In genomic region chr1:25487628-25488027, GRCh38 we compare ENCODE assay signal across 8 cellular contexts. TPM values are rescaled to one million over a fixed set of nuclear protein-coding genes. Genes with fewer than 3 reads are reported as not detected.
DNase-seq lines count a peak whose midpoint lies in the region; ATAC-seq, FAIRE-seq and TF ChIP-seq lines count a peak whose summit lies in the region.

No MANE protein-coding gene starts in this region.

- H3K4me3 ChIP-seq in DOHH2 (ENCODE audit: low read length) (no peak overlapping the region), NB4 (ENCODE audit: low read depth, low read length) (no peak overlapping the region), GM12878 (no peak overlapping the region), neural progenitor cell (no peak overlapping the region)

- TF ChIP-seq RAD21 in GM12878 (IDR thresholded peaks at IDR 0.05; ENCODE audit: insufficient read depth, low read depth, low read length), result peak; percentile 31; the same call in 1 of the 2 replicates

- no peak for TF ChIP-seq EP300 in GM12878 (IDR thresholded peaks at IDR 0.05; ENCODE audit: borderline replicate concordance in 1 of 2, control insufficient read depth in 1 of 2, low read depth in 2 of 2, low read length in 2 of 2)

- peaks cover 9% of the 10 kb centered on the region for H3K36me3 Mint-ChIP-seq in neural progenitor cell

- H3F3A ChIP-seq in DOHH2 (ENCODE audit: control insufficient read depth, insufficient read depth), result peaks cover 13% of the 10 kb centered on the region
- peaks cover 4% of the 10 kb centered on the region for H3F3A ChIP-seq in neural progenitor cell (ENCODE audit: low read depth)

- H3K27me3 ChIP-seq in DOHH2 (ENCODE audit: control insufficient read depth, low read length) (no peaks in the 10 kb centered on the region), GM12878 (replicated peaks in 1 of 2; ENCODE audit: control insufficient read depth in 2 of 2, insufficient read depth in 2 of 2, low read length in 1 of 2) (no peaks in the 10 kb centered on the region), neural progenitor cell (no peaks in the 10 kb centered on the region)

- intact Hi-C loops in GM12878 (cut with micrococcal nuclease; ENCODE audit: unreplicated experiment), result loop anchor here (2.0 kb wide), 1 partner anchor 55 kb away; no protein-coding TSS in a partner anchor

- ATAC-seq in GM12878 (peak; percentile 74), HG03045 (IDR thresholded peaks at IDR 0.05; ENCODE audit: unreplicated experiment) (no peak), GM19023 (IDR thresholded peaks at IDR 0.05; ENCODE audit: unreplicated experiment) (no peak)

- H3K9me3 ChIP-seq in DOHH2 (ENCODE audit: control insufficient read depth, insufficient read depth, low read length) (no peaks in the 10 kb centered on the region), GM12878 (replicated peaks; ENCODE audit: control insufficient read depth, insufficient read depth, low read length) (no peaks in the 10 kb centered on the region), neural progenitor cell (ENCODE audit: low read depth) (no peaks in the 10 kb centered on the region)

- H2AFZ ChIP-seq in GM12878 (ENCODE audit: control insufficient read depth, low read depth, low read length) (no peak overlapping the region), neural progenitor cell (replicated peaks) (no peak overlapping the region)

- DNase-seq in NB4 (ENCODE audit: low read depth) (peak; percentile 26), GM12878 (ENCODE audit: low read depth, low spot score) (no peak), neural progenitor cell (ENCODE audit: low spot score) (peak; percentile 39), kidney glomerular epithelial cell (lab: John Stamatoyannopoulos, UW) (no peak), NCI-H2196 treated with DMSO at 0.1 percent for 48 hours (lab: John Stamatoyannopoulos, UW; ENCODE audit: unreplicated experiment) (no peak)

- TF ChIP-seq POLR2A in NB4 (IDR thresholded peaks at IDR 0.05; ENCODE audit: extremely low read depth, insufficient read length), result no peak
- TF ChIP-seq POLR2A in GM12878 (IDR thresholded peaks at IDR 0.05; ENCODE audit: low read depth, low read length), result no peak

- H3K36me3 ChIP-seq in DOHH2 (ENCODE audit: control insufficient read depth, low read length) (peaks cover 90% of the 10 kb centered on the region), GM12878 (ENCODE audit: control insufficient read depth in 2 of 2, insufficient read depth in 2 of 2, low read length in 1 of 2) (peaks cover 14 to 22% of the 10 kb centered on the region in 2 experiments), neural progenitor cell (no peaks in the 10 kb centered on the region)

- no TSS peak for BruUV-seq in GM12878 (replicated peaks; lab: Mats Ljungman, UMichigan)

- 78% methylated on average over 2 of the region's 2 CpGs for WGBS in GM12878 (ENCODE audit: insufficient coverage, insufficient replicate concordance, low lambda C conversion rate, missing lambda C conversion rate)

- H3K9ac ChIP-seq in GM12878 (ENCODE audit: control insufficient read depth, insufficient read depth, low read length) (no peak overlapping the region), neural progenitor cell (no peak overlapping the region)

- H3K9me3 Mint-ChIP-seq in neural progenitor cell, result no peaks in the 10 kb centered on the region

- H3K27me3 Mint-ChIP-seq in neural progenitor cell (ENCODE audit: insufficient read depth, low read depth), result no peaks in the 10 kb centered on the region

- POLR2A ChIA-PET in GM12878 (lab: Charles Lee), result interaction anchor here (0.5 to 2.2 kb wide), 2 partner anchors 12 to 279 kb away, joined by 3 to 6 read pairs; no protein-coding TSS in a partner anchor

- H3K4me2 ChIP-seq in DOHH2 (ENCODE audit: low read length) (no peak overlapping the region), GM12878 (ENCODE audit: control insufficient read depth, insufficient read depth) (no peak overlapping the region), neural progenitor cell (no peak overlapping the region)

- H3K4me1 ChIP-seq in DOHH2 (ENCODE audit: control insufficient read depth, low read length) (peaks cover 25% of the 10 kb centered on the region), GM12878 (ENCODE audit: control insufficient read depth, insufficient read depth, low read length) (no peaks in the 10 kb centered on the region), neural progenitor cell (no peaks in the 10 kb centered on the region)

- peak; percentile 47 for FAIRE-seq in GM12878 (lab: Jason Lieb, UNC)

- no peak overlapping the region for H3K27ac Mint-ChIP-seq in neural progenitor cell

- in situ Hi-C loops in GM12878 (cut with MboI), result no loop called here

- peaks cover under 1% of the 10 kb centered on the region for H3K79me2 ChIP-seq in DOHH2 (ENCODE audit: control insufficient read depth, low read length)
- H3K79me2 ChIP-seq in GM12878 (ENCODE audit: control insufficient read depth, insufficient read depth, low read length), result no peaks in the 10 kb centered on the region; the same call in 1 of the 2 replicates
- no peaks in the 10 kb centered on the region for H3K79me2 ChIP-seq in neural progenitor cell (ENCODE audit: low read depth)

- H3K4me3 Mint-ChIP-seq in neural progenitor cell, result no peak overlapping the region

- H3K27ac ChIP-seq in DOHH2 (ENCODE audit: low read depth, low read length) (no peak overlapping the region), GM12878 (ENCODE audit: control insufficient read depth, insufficient read depth) (no peak overlapping the region), neural progenitor cell (no peak overlapping the region)

- CTCF ChIA-PET in GM12878 (lab: Yijun Ruan, JAX), result interaction anchor here (0.6 to 5.2 kb wide), 35 partner anchors 10 to 1510 kb away, joined by 3 to 79 read pairs (median 8); partner anchors contain the start of genes LDLRAP1 and MACO1

- TF ChIP-seq CTCF in DOHH2 (IDR thresholded peaks at IDR 0.05; ENCODE audit: low read depth, low read length, poor library complexity, severe bottlenecking) (peak; percentile 77), NB4 (IDR thresholded peaks at IDR 0.05; ENCODE audit: low read depth, low read length) (peak; percentile 41), GM12878 (IDR thresholded peaks at IDR 0.05 in 2 of 3, conservative IDR thresholded peaks at IDR 0.05 in 1 of 3; ENCODE audit: control insufficient read depth in 2 of 3, extremely low read depth in 1 of 3, insufficient read depth in 1 of 3, low read depth in 3 of 3, low read length in 3 of 3) (peak; percentile 37 to 63 (median 49); a peak in 5 of 6 replicates), neural progenitor cell (IDR thresholded peaks at IDR 0.05) (peak; percentile 59)

- RAD21 ChIA-PET in GM12878 (lab: Charles Lee; ENCODE audit: unreplicated experiment), result interaction anchor here (0.7 to 3.0 kb wide), 8 partner anchors 11 to 315 kb away, joined by 3 to 14 read pairs (median 4); partner anchors contain the start of gene MACO1

- no peaks in the 10 kb centered on the region for H3K9me2 ChIP-seq in DOHH2 (replicated peaks; ENCODE audit: control insufficient read depth, low read length)

- SMC1A ChIA-PET in GM12878 (lab: Charles Lee; ENCODE audit: uncharacterized antibody, unreplicated experiment), result interaction anchor here (0.6 to 6.5 kb wide), 18 partner anchors 9 to 315 kb away, joined by 3 to 69 read pairs (median 4); partner anchors contain the start of gene MACO1

- 0 out of 2 replicates have a peak, but pooled peaks cover 4% of the 10 kb centered on the region for H4K20me1 ChIP-seq in DOHH2 (ENCODE audit: control insufficient read depth, insufficient read depth, low read depth, low read length)
- H4K20me1 ChIP-seq in GM12878 (ENCODE audit: control insufficient read depth, insufficient read depth), result no peaks in the 10 kb centered on the region
- no peaks in the 10 kb centered on the region for H4K20me1 ChIP-seq in neural progenitor cell (ENCODE audit: low read depth)

- H3K4me1 Mint-ChIP-seq in neural progenitor cell, result peaks cover 4% of the 10 kb centered on the region

TF ChIP-seq in GM12878, 131 proteins besides CTCF, POLR2A, EP300 and RAD21 (continues in another document):
- TF ChIP-seq SMC3 (IDR thresholded peaks at IDR 0.05; ENCODE audit: borderline replicate concordance, low read length), result peak; percentile 56; the same call in 1 of the 2 replicates

RNA-seq across cellular contexts. Expression of gene LDLRAP1, which starts 55.8 kb away (rescaled TPM):
- total RNA-seq in GM12878 (2013; cell fraction: nucleolus; rRNA removed), result 14.1 and 14.8 TPM in 2 replicates
- total RNA-seq in GM12878 (2014; rRNA removed), result 14.4 and 18.0 TPM in 2 replicates
- total RNA-seq in GM12878 (2014; rRNA removed; fragmentation: Illumina TruSeq; extraction: Trizol), result 13.6 and 21.1 TPM in 2 replicates
- 32.5 and 37.6 TPM in 2 replicates for total RNA-seq in GM12878 (2021)
- polyA plus RNA-seq in GM12878 (2011; ENCODE audit: low read depth), result 3.4 TPM
- polyA plus RNA-seq in GM12878 (2011; rRNA removed), result 9.5 and 13.9 TPM in 2 replicates
- polyA plus RNA-seq in GM12878 (2011; cell fraction: cytosol; rRNA removed), result 18.8 and 20.3 TPM in 2 replicates
- 46.2 and 46.4 TPM in 2 replicates for polyA plus RNA-seq in GM12878 (2011; cell fraction: nucleus; rRNA removed)
- 8.5 and 9.9 TPM in 2 replicates for polyA plus RNA-seq in GM12878 (2012)
- 16.6 and 23.0 TPM in 2 replicates for polyA plus RNA-seq in GM12878 (2014; fragmentation: Illumina TruSeq; extraction: Trizol)
- polyA plus RNA-seq in GM12878 (2014; fragmentation: Nextera tagmentation; extraction: Ambion mirVana), result 1 to 10 TPM in 1 of 2 experiments, under 1 TPM in 1; 0.43 to 3.0 TPM
- 25.8 and 31.6 TPM in 2 replicates for polyA plus RNA-seq in GM12878 (2014; rRNA removed)
- polyA plus RNA-seq in GM12878 (2016; fragmentation: Nextera tagmentation; extraction: Ambion mirVana), result 10 to 100 TPM; 27.7 to 33.8 TPM
- 10.7 and 14.4 TPM in 2 replicates for polyA minus RNA-seq in GM12878 (2011; rRNA and poly(A)+ RNA removed)
- polyA minus RNA-seq in GM12878 (2011; cell fraction: cytosol; rRNA and poly(A)+ RNA removed), result 4.7 and 9.9 TPM in 2 replicates
- 6.2 and 12.9 TPM in 2 replicates for polyA minus RNA-seq in GM12878 (2011; cell fraction: nucleus; rRNA and poly(A)+ RNA removed)
- total RNA-seq in neural progenitor cell (ENCODE audit: low replicate concordance), result 6.5 and 8.6 TPM in 2 replicates

RNA-seq across cellular contexts. Expression of gene MACO1, which starts 56.9 kb away (rescaled TPM):
- total RNA-seq in GM12878 (2013; cell fraction: nucleolus; rRNA removed), result 15.8 and 15.9 TPM in 2 replicates
- 11.8 and 12.8 TPM in 2 replicates for total RNA-seq in GM12878 (2014; rRNA removed)
- 15.6 and 16.0 TPM in 2 replicates for total RNA-seq in GM12878 (2014; rRNA removed; fragmentation: Illumina TruSeq; extraction: Trizol)
- 14.8 TPM in 2 replicates for total RNA-seq in GM12878 (2021)
- 7.9 TPM for polyA plus RNA-seq in GM12878 (2011; ENCODE audit: low read depth)
- polyA plus RNA-seq in GM12878 (2011; rRNA removed), result 19.8 and 23.0 TPM in 2 replicates
- 10.3 and 10.7 TPM in 2 replicates for polyA plus RNA-seq in GM12878 (2011; cell fraction: cytosol; rRNA removed)
- 9.7 and 13.5 TPM in 2 replicates for polyA plus RNA-seq in GM12878 (2011; cell fraction: nucleus; rRNA removed)
- polyA plus RNA-seq in GM12878 (2012), result 9.4 and 11.5 TPM in 2 replicates
- polyA plus RNA-seq in GM12878 (2014; fragmentation: Illumina TruSeq; extraction: Trizol), result 14.6 and 20.8 TPM in 2 replicates
- polyA plus RNA-seq in GM12878 (2014; fragmentation: Nextera tagmentation; extraction: Ambion mirVana), result 1 to 10 TPM; 3.2 to 4.2 TPM
- polyA plus RNA-seq in GM12878 (2014; rRNA removed), result 8.4 and 8.8 TPM in 2 replicates
- polyA plus RNA-seq in GM12878 (2016; fragmentation: Nextera tagmentation; extraction: Ambion mirVana), result 1 to 10 TPM; 8.1 to 8.4 TPM
- 10.9 and 12.6 TPM in 2 replicates for polyA minus RNA-seq in GM12878 (2011; rRNA and poly(A)+ RNA removed)
- 6.0 and 7.1 TPM in 2 replicates for polyA minus RNA-seq in GM12878 (2011; cell fraction: cytosol; rRNA and poly(A)+ RNA removed)
- 4.0 and 5.2 TPM in 2 replicates for polyA minus RNA-seq in GM12878 (2011; cell fraction: nucleus; rRNA and poly(A)+ RNA removed)
- 14.8 and 17.7 TPM in 2 replicates for total RNA-seq in neural progenitor cell (ENCODE audit: low replicate concordance)

Comparison
In these comparisons a context has a peak if more than half of its experiments do, and no peak if none do; other contexts are left out.
1. DNase-seq: peak in NB4 (single experiment) and neural progenitor cell (single experiment); none in GM12878 (single experiment), kidney glomerular epithelial cell (single experiment) and NCI-H2196 treated with DMSO at 0.1 percent for 48 hours (single experiment).
2. Peak in every context shown above with its lines, with median percentiles within 50 percentile points of each other: CTCF ChIP-seq.